9 cellular contexts compared by ENCODE assay signal in genomic region chr1:47436979-47437517, GRCh38. TPM values are rescaled to one million over a fixed set of nuclear protein-coding genes. Genes with fewer than 3 reads are reported as not detected.
DNase-seq lines count a peak whose midpoint lies in the region; ATAC-seq and TF ChIP-seq lines count a peak whose summit lies in the region.
"Had no signal": no experiment of that assay in that cellular context is flagged by ENCODE, and none has a peak within 500 bp of the region (broad histone marks: within the 10 kb centered on the region; RNA-seq: fewer than 3 reads in every experiment).

No MANE protein-coding gene starts in this region.

- WGBS in right cardiac atrium: 1% methylated on average over 55 of the region's 55 CpGs

- no peak for TF ChIP-seq CTCF in HL-60 (IDR thresholded peaks at IDR 0.05; ENCODE audit: insufficient read depth, low read length)

- H3K27me3 ChIP-seq in HL-60 (ENCODE audit: insufficient read depth, poor library complexity, severe bottlenecking) (peaks cover 50% of the 10 kb centered on the region), right cardiac atrium (ENCODE audit: control insufficient read depth, insufficient read depth) (peaks cover 3% of the 10 kb centered on the region)

- H3K4me1 Mint-ChIP-seq in activated T-helper 17 cell treated with anti-CD3 and anti-CD28 coated beads, Interleukin-2, amount 50 U/mL, for 72 hours: peaks cover 9% of the 10 kb centered on the region

- H3K9me3 ChIP-seq in right cardiac atrium (ENCODE audit: control insufficient read depth, low read length): no peaks in the 10 kb centered on the region

- no peaks in the 10 kb centered on the region for H3K9me3 Mint-ChIP-seq in activated T-helper 17 cell treated with anti-CD3 and anti-CD28 coated beads, Interleukin-2, amount 50 U/mL, for 72 hours

- intact Hi-C loops in right cardiac atrium (cut with DNase I): loop anchor here in 3 of 4 donors (5.0 to 10.0 kb wide), 4 partner anchors 252 to 290 kb away; no protein-coding TSS in a partner anchor

- peaks cover 25% of the 10 kb centered on the region for H3K36me3 Mint-ChIP-seq in activated T-helper 17 cell treated with anti-CD3 and anti-CD28 coated beads, Interleukin-2, amount 50 U/mL, for 72 hours (ENCODE audit: low read depth)

- H3K4me3 Mint-ChIP-seq in activated T-helper 17 cell treated with anti-CD3 and anti-CD28 coated beads, Interleukin-2, amount 50 U/mL, for 72 hours: peak overlapping the region; percentile 97

- H3K4me3 ChIP-seq in HL-60 (replicated peaks; ENCODE audit: insufficient read depth, low read length): peak overlapping the region; percentile 58
- H3K4me3 ChIP-seq in right cardiac atrium (ENCODE audit: low read length): peak overlapping the region; percentile 84
- peak overlapping the region; percentile 47 to 71 (median 59) for H3K4me3 ChIP-seq in skin epidermis

- peak; percentile 20 for DNase-seq in NCI-H1092 treated with DMSO at 0.1 percent for 48 hours (lab: John Stamatoyannopoulos, UW)
- no peak for DNase-seq in NCI-H1092 (lab: John Stamatoyannopoulos, UW)
- DNase-seq in HL-60 (ENCODE audit: low read depth in 1 of 2, low spot score in 1 of 2): no peak
- peak; percentile 24 to 69 (median 64) for DNase-seq in right cardiac atrium
- no peak for DNase-seq in epidermal melanocyte (ENCODE audit: insufficient read length, low spot score)

- ATAC-seq in GM21423 (IDR thresholded peaks at IDR 0.05; ENCODE audit: unreplicated experiment): peak; percentile 3
- ATAC-seq in activated T-helper 17 cell treated with anti-CD3 and anti-CD28 coated beads, Interleukin-2, amount 50 U/mL, for 72 hours (replicated peaks): peak; percentile 29
- ATAC-seq in right cardiac atrium: no peak

- peak overlapping the region; percentile 83 for H3K27ac ChIP-seq in HL-60 (replicated peaks)
- H3K27ac ChIP-seq in right cardiac atrium (ENCODE audit: low read length): no peak overlapping the region
- H3K27ac ChIP-seq in skin epidermis: peak overlapping the region; percentile 9 to 90 (median 75)

- H3K27me3 Mint-ChIP-seq in activated T-helper 17 cell treated with anti-CD3 and anti-CD28 coated beads, Interleukin-2, amount 50 U/mL, for 72 hours: no peaks in the 10 kb centered on the region

- H3K4me1 ChIP-seq in right cardiac atrium (ENCODE audit: control insufficient read depth, insufficient read depth, low read length): no peaks in the 10 kb centered on the region

- peak overlapping the region; percentile 91 for H3K27ac Mint-ChIP-seq in activated T-helper 17 cell treated with anti-CD3 and anti-CD28 coated beads, Interleukin-2, amount 50 U/mL, for 72 hours

RNA-seq across cellular contexts. Expression of gene FOXD2, which starts 0.8 kb away (rescaled TPM):
- under 1 TPM; 0.19 to 0.29 TPM for total RNA-seq in activated T-helper 17 cell treated with anti-CD3 and anti-CD28 coated beads, Interleukin-2, amount 50 U/mL, for 72 hours
- total RNA-seq in right cardiac atrium: under 1 TPM in 2 of 4 donors, not detected in 2; 0.06 to 0.08 TPM
- 0.05 TPM for polyA plus RNA-seq in right cardiac atrium

RNA-seq across cellular contexts. Expression of gene FOXE3, which starts 21.0 kb away (rescaled TPM):
- not detected for total RNA-seq in activated T-helper 17 cell treated with anti-CD3 and anti-CD28 coated beads, Interleukin-2, amount 50 U/mL, for 72 hours
- total RNA-seq in right cardiac atrium: not detected
- not detected for polyA plus RNA-seq in right cardiac atrium
- total RNA-seq: dermis microvascular lymphatic vessel endothelial cell had no signal

Comparison
In these comparisons a context has a peak if more than half of its experiments do, and no peak if none do; other contexts are left out.
1. DNase-seq: peak in NCI-H1092 treated with DMSO at 0.1 percent for 48 hours (single experiment) and right cardiac atrium (3 of 3); none in NCI-H1092 (single experiment), HL-60 (0 of 2) and epidermal melanocyte (single experiment).
2. ATAC-seq: peak in GM21423 (single experiment) and activated T-helper 17 cell treated with anti-CD3 and anti-CD28 coated beads, Interleukin-2, amount 50 U/mL, for 72 hours (single experiment); none in right cardiac atrium (0 of 2).
3. Peak in every context shown above with its lines, with median percentiles within 50 percentile points of each other: H3K4me3 ChIP-seq.